In the genomic region with DNA sequence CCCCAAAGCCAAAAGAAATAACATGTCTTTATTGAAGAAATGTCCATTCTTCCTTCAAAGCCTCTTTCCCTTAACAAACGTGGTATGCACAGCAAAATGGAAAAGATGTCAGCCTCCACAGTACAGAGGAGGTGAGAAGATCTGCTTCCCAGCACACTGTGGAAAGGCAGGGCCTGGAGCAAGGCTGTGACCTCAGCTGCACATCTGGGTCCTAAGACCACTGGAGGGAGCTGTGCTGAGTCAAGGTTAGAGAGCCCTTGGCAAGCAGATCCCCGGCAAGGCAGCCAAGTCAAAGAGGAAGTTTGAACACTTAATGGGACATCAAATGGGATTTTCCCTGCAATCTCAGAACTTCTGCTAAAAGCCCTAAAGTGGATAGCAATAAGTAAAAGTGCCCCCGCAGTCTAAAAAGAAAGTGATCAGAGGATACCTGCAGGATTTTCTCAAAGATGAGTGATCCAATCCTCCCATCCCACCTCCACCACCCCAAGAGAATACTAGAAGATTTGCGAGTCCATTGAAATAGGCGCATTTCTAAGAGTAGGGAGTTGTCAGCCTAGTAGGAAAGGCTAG, we compare ENCODE assay signal across 8 cellular contexts. TPM values are rescaled to one million over a fixed set of nuclear protein-coding genes. Genes with fewer than 3 reads are reported as not detected.
DNase-seq lines count a peak whose midpoint lies in the region; ATAC-seq and TF ChIP-seq lines count a peak whose summit lies in the region.

No MANE protein-coding gene starts in this region.

- H3K4me1 ChIP-seq in HEK293 (ENCODE audit: control insufficient read depth, insufficient read depth, low read length): peaks cover 20% of the 10 kb centered on the region
- H3K4me1 ChIP-seq in heart left ventricle: peaks cover 0 to 32% (median 4%) of the 10 kb centered on the region in 12 donors
- peaks cover 25% of the 10 kb centered on the region for H3K4me1 ChIP-seq in smooth muscle cell (ENCODE audit: low read depth)

- H3K4me2 ChIP-seq in smooth muscle cell: no peak overlapping the region

- 59 to 63% (median 61%) methylated on average over 5 of the region's 5 CpGs for WGBS in heart left ventricle, 4 donors
- WGBS in smooth muscle cell (ENCODE audit: low lambda C conversion rate): 68% methylated on average over 5 of the region's 5 CpGs

- DNase-seq in Calu3 (peak; percentile 62), SW480 (ENCODE audit: low spot score) (peak; percentile 36), heart left ventricle (peak in 4 of 5 donors; percentile 67 to 79 (median 69)), smooth muscle cell (lab: John Stamatoyannopoulos, UW; ENCODE audit: unreplicated experiment) (no peak), NCI-H526 treated with DMSO at 0.1 percent for 48 hours (lab: John Stamatoyannopoulos, UW) (no peak), posterior cingulate gyrus (no peak)

- intact Hi-C loops in Calu3 (cut with micrococcal nuclease; ENCODE audit: unreplicated experiment) (loop anchor here (5.0 kb wide), 3 partner anchors 38 to 92 kb away; a partner anchor contains a TSS), heart left ventricle (cut with DNase I) (loop anchor here in 5 of 10 donors (5.0 to 10.0 kb wide), 3 partner anchors 65 to 102 kb away; no protein-coding TSS in a partner anchor), posterior cingulate gyrus (cut with DNase I) (no loop called here)

- CTCF ChIA-PET in Calu3 (lab: Charles Lee): interaction anchor here (0.7 to 1.5 kb wide), 4 partner anchors 14 to 72 kb away, joined by 3 to 15 read pairs (median 5); a partner anchor contains a TSS
- CTCF ChIA-PET in HEK293 (lab: Yijun Ruan, JAX): interaction anchor here (0.6 to 4.9 kb wide), 16 partner anchors 9 to 1143 kb away, joined by 3 to 40 read pairs (median 4); no protein-coding TSS in a partner anchor

- ATAC-seq in heart left ventricle (peak; percentile 61 to 76 (median 68)), GM18858 (IDR thresholded peaks at IDR 0.05; ENCODE audit: unreplicated experiment) (no peak)

- H3K79me2 ChIP-seq in smooth muscle cell (ENCODE audit: low read depth): no peaks in the 10 kb centered on the region

- no peaks in the 10 kb centered on the region for H4K20me1 ChIP-seq in smooth muscle cell (ENCODE audit: low read depth)

- no peaks in the 10 kb centered on the region for H3K27me3 Mint-ChIP-seq in Calu3 (ENCODE audit: unreplicated experiment)

- no peaks in the 10 kb centered on the region for H3K36me3 ChIP-seq in HEK293 (ENCODE audit: control insufficient read depth in 2 of 2, insufficient read depth in 1 of 2, low read length in 2 of 2)
- H3K36me3 ChIP-seq in heart left ventricle: no peaks in the 10 kb centered on the region
- H3K36me3 ChIP-seq in smooth muscle cell (ENCODE audit: low read depth): no peaks in the 10 kb centered on the region

- H3K27me3 ChIP-seq in heart left ventricle (no peaks in the 10 kb centered on the region), smooth muscle cell (ENCODE audit: low read depth) (no peaks in the 10 kb centered on the region)

- H3K9me3 ChIP-seq in HEK293 (ENCODE audit: control insufficient read depth, insufficient read depth, low read depth, low read length) (no peaks in the 10 kb centered on the region), heart left ventricle (no peaks in the 10 kb centered on the region), smooth muscle cell (replicated peaks; ENCODE audit: low read depth) (no peaks in the 10 kb centered on the region)

- H3F3A ChIP-seq in smooth muscle cell (ENCODE audit: low read depth): peaks cover 7% of the 10 kb centered on the region

- peak overlapping the region; percentile 37 for H3K27ac Mint-ChIP-seq in Calu3 (ENCODE audit: unreplicated experiment)

- no peak for TF ChIP-seq POLR2A in heart left ventricle (IDR thresholded peaks at IDR 0.05)

- H3K4me1 Mint-ChIP-seq in Calu3 (ENCODE audit: low read depth, unreplicated experiment): peaks cover 55% of the 10 kb centered on the region

- no peak overlapping the region for H3K4me3 Mint-ChIP-seq in Calu3 (ENCODE audit: low read depth, unreplicated experiment)

- POLR2A ChIA-PET in HEK293 (lab: Yijun Ruan, JAX): interaction anchor here (0.7 kb wide), 1 partner anchor 73 kb away, joined by 3 read pairs; a partner anchor contains a TSS

- TF ChIP-seq CTCF in Calu3 (IDR thresholded peaks at IDR 0.05; ENCODE audit: unreplicated experiment): no peak
- TF ChIP-seq CTCF in HEK293 (tag by site-specific recombination; IDR thresholded peaks at IDR 0.05): peak; percentile 63; the same call in 1 of the 2 replicates
- peak in 11 of 12 donors; percentile 9 to 67 (median 41) for TF ChIP-seq CTCF in heart left ventricle (IDR thresholded peaks at IDR 0.05)
- TF ChIP-seq CTCF in smooth muscle cell (IDR thresholded peaks at IDR 0.05; ENCODE audit: borderline replicate concordance, insufficient read depth, poor library complexity, severe bottlenecking): peak; percentile 23

- no peak overlapping the region for H3K4me3 ChIP-seq in HEK293 (ENCODE audit: low read depth, low read length)
- no peak overlapping the region for H3K4me3 ChIP-seq in heart left ventricle
- no peak overlapping the region for H3K4me3 ChIP-seq in smooth muscle cell

- H3K27ac ChIP-seq in HEK293 (ENCODE audit: extremely low read depth, low read depth, low read length) (no peak overlapping the region), heart left ventricle (peak overlapping the region in 4 of 12 donors; percentile 6 to 82 (median 52)), smooth muscle cell (ENCODE audit: low read depth) (no peak overlapping the region)

- H3K36me3 Mint-ChIP-seq in Calu3 (ENCODE audit: insufficient read depth, unreplicated experiment): peaks cover 11% of the 10 kb centered on the region

- H2AFZ ChIP-seq in smooth muscle cell (ENCODE audit: low read depth): no peak overlapping the region

- H3K9ac ChIP-seq in smooth muscle cell (ENCODE audit: low read depth): no peak overlapping the region

- no TSS peak for BruUV-seq in Calu3 (replicated peaks; lab: Mats Ljungman, UMichigan)

- H3K9me3 Mint-ChIP-seq in Calu3 (ENCODE audit: low read depth, unreplicated experiment): no peaks in the 10 kb centered on the region

TF ChIP-seq in HEK293, 187 proteins besides CTCF, POLR2A, EP300 and RAD21:
- TF ChIP-seq ZBTB48 (tag by site-specific recombination; IDR thresholded peaks at IDR 0.05) (peak; percentile 52; the same call in 1 of the 2 replicates), ZNF660 (tag by site-specific recombination; IDR thresholded peaks at IDR 0.05) (peak; percentile 43; the same call in 1 of the 2 replicates), ZNF654 (tag by site-specific recombination; IDR thresholded peaks at IDR 0.05; ENCODE audit: low read depth) (peak; percentile 5; the same call in 1 of the 2 replicates), GFI1B (tag by site-specific recombination; IDR thresholded peaks at IDR 0.05) (no peak), ZBTB17 (tag by site-specific recombination; IDR thresholded peaks at IDR 0.05) (peak; percentile 26; the same call in 1 of the 2 replicates), PRDM1 (tag by site-specific recombination; IDR thresholded peaks at IDR 0.05) (peak; percentile 67; the same call in 1 of the 2 replicates), SALL2 (tag by site-specific recombination; IDR thresholded peaks at IDR 0.05; ENCODE audit: borderline replicate concordance) (no peak), ZNF391 (tag by site-specific recombination; IDR thresholded peaks at IDR 0.05; ENCODE audit: borderline replicate concordance, low read depth) (no peak), ZNF37A (tag by site-specific recombination; IDR thresholded peaks at IDR 0.05) (no peak), ZNF292 (tag by site-specific recombination; IDR thresholded peaks at IDR 0.05; ENCODE audit: borderline replicate concordance, low read depth) (no peak)

RNA-seq across cellular contexts. Expression of a gene that starts 39.4 kb away (rescaled TPM):
- total RNA-seq in Calu3 (2022) (10.6 and 15.9 TPM in 2 replicates), heart left ventricle (1 to 10 TPM in 1 of 9 donors, under 1 TPM in 8; 0.21 to 1.1 (median 0.50) TPM), smooth muscle cell (0.63 and 3.4 TPM in 2 replicates)
- polyA plus RNA-seq in heart left ventricle (under 1 TPM; 0.50 to 0.65 TPM), smooth muscle cell (1.1 and 1.3 TPM in 2 replicates)

RNA-seq across cellular contexts. Expression of a gene that starts 42.7 kb away (rescaled TPM):
- total RNA-seq in Calu3 (2022) (not detected in 2 replicates), heart left ventricle (not detected), smooth muscle cell (not detected in 2 replicates)
- polyA plus RNA-seq in heart left ventricle (not detected), smooth muscle cell (not detected in 2 replicates)

RNA-seq across cellular contexts. Expression of a gene that starts 53.4 kb away (rescaled TPM):
- not detected in 2 replicates for total RNA-seq in Calu3 (2022)
- total RNA-seq in heart left ventricle: 100 to 1,000 TPM; 139 to 524 (median 237) TPM
- polyA plus RNA-seq in heart left ventricle: 100 to 1,000 TPM in 1 of 2 donors, 10 to 100 TPM in 1; 72.3 to 237 TPM
- 1.0 TPM in 1 of 2 replicates, not detected in the other for total RNA-seq in smooth muscle cell
- 1.2 and 1.6 TPM in 2 replicates for polyA plus RNA-seq in smooth muscle cell

Comparison
In these comparisons a context has a peak if more than half of its experiments do, and no peak if none do; other contexts are left out.
1. DNase-seq: peak in Calu3 (single experiment), SW480 (single experiment) and heart left ventricle (4 of 5); none in smooth muscle cell (single experiment), NCI-H526 treated with DMSO at 0.1 percent for 48 hours (single experiment) and posterior cingulate gyrus (0 of 10).
2. RNA of a gene that starts 53.4 kb away (total RNA-seq): 139 to 524 TPM in heart left ventricle; 1.0 TPM in smooth muscle cell and not detected in Calu3; every median in the first group is over 10 times any median in the second.